In the genomic region with DNA sequence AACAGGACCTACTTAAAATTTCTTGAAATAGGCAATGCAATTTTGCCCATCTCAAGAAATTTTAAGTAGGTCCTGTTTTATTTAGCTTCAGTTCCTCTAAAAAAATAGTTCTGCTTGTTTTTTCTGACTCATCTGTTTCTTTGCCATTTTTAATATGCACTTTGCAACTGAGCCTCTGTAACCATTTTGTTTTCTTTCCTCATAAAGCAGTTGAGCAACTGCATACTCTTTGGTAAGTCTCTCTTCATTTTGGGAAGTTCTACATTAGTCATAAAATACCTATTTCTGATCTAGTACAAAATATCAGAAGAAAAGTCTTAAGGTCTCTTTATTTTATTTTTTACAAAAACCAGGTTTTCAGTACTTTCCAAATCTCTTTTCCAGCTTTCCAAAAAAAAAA, we compare ENCODE assay signal across 13 cellular contexts. TPM values are rescaled to one million over a fixed set of nuclear protein-coding genes. Genes with fewer than 3 reads are reported as not detected.
DNase-seq lines count a peak whose midpoint lies in the region; ATAC-seq and TF ChIP-seq lines count a peak whose summit lies in the region.
"Had no signal": no experiment of that assay in that cellular context is flagged by ENCODE, and none has a peak within 500 bp of the region (broad histone marks: within the 10 kb centered on the region; RNA-seq: fewer than 3 reads in every experiment).

No MANE protein-coding gene starts in this region.

- H3K4me3 ChIP-seq in fibroblast of mammary gland (ENCODE audit: control insufficient read depth, low read depth, low read length) = no peak overlapping the region
- H3K4me3 ChIP-seq in skeletal muscle satellite cell (ENCODE audit: low read length) = no peak overlapping the region
- H3K4me3 ChIP-seq: gastrocnemius medialis, psoas muscle had no signal

- H3K4me1 Mint-ChIP-seq in activated CD4-positive, alpha-beta T cell treated with anti-CD3 and anti-CD28 coated beads for 36 hours = peaks cover 23% of the 10 kb centered on the region

- POLR2A ChIA-PET in activated CD4-positive, alpha-beta T cell treated with anti-CD3 and anti-CD28 coated beads for 36 hours (lab: Charles Lee) = interaction anchor here (0.7 to 1.7 kb wide), 6 partner anchors 20 to 70 kb away, joined by 3 to 11 read pairs (median 4); partner anchors contain the start of gene CASP2

- H3K27me3 ChIP-seq in skeletal muscle satellite cell (ENCODE audit: control insufficient read depth, insufficient read depth, low read length) = no peaks in the 10 kb centered on the region
- H3K27me3 ChIP-seq: gastrocnemius medialis had no signal

- DNase-seq in activated CD4-positive, alpha-beta T cell treated with anti-CD3 and anti-CD28 coated beads for 36 hours = no peak
- DNase-seq in activated CD4-positive, alpha-beta T cell treated with anti-CD3 and anti-CD28 coated beads, Interleukin-2, amount 50 U/mL, for 4 hours = no peak
- peak; percentile 86 for DNase-seq in SIG-M5 (lab: John Stamatoyannopoulos, UW)
- peak; percentile 77 for DNase-seq in fibroblast of mammary gland (ENCODE audit: low read depth)
- no peak for DNase-seq in foreskin melanocyte
- DNase-seq: 8988T had no signal

- peaks cover 21% of the 10 kb centered on the region for H3K9me3 Mint-ChIP-seq in activated CD4-positive, alpha-beta T cell treated with anti-CD3 and anti-CD28 coated beads for 36 hours (ENCODE audit: low read depth)

- H3K27me3 Mint-ChIP-seq in activated CD4-positive, alpha-beta T cell treated with anti-CD3 and anti-CD28 coated beads for 36 hours = peaks cover 10% of the 10 kb centered on the region

- H3K36me3 ChIP-seq in skeletal muscle satellite cell (ENCODE audit: insufficient read depth, low read length) = no peaks in the 10 kb centered on the region
- H3K36me3 ChIP-seq: gastrocnemius medialis had no signal

- no peaks in the 10 kb centered on the region for H3K9me3 ChIP-seq in skeletal muscle satellite cell (replicated peaks; ENCODE audit: low read length)
- H3K9me3 ChIP-seq: gastrocnemius medialis had no signal

- ATAC-seq in activated CD4-positive, alpha-beta T cell treated with anti-CD3 and anti-CD28 coated beads for 36 hours = no peak
- ATAC-seq in GM18498 (IDR thresholded peaks at IDR 0.05; ENCODE audit: unreplicated experiment) (no peak), HG02981 (IDR thresholded peaks at IDR 0.05; ENCODE audit: unreplicated experiment) (no peak)

- H3K4me3 Mint-ChIP-seq in activated CD4-positive, alpha-beta T cell treated with anti-CD3 and anti-CD28 coated beads for 36 hours = no peak overlapping the region

- CTCF ChIA-PET in activated CD4-positive, alpha-beta T cell treated with anti-CD3 and anti-CD28 coated beads for 36 hours (lab: Charles Lee) = interaction anchor here (0.6 to 6.5 kb wide), 46 partner anchors 8 to 855 kb away, joined by 3 to 182 read pairs (median 6); partner anchors contain the start of genes CASP2, CLCN1, EPHA1 and GSTK1

- H3K9ac ChIP-seq in skeletal muscle satellite cell (ENCODE audit: low read depth, low read length) = peak overlapping the region; percentile 61

- H3K4me2 ChIP-seq in skeletal muscle satellite cell (ENCODE audit: low read length) = peak overlapping the region; percentile 74

- intact Hi-C loops in activated CD4-positive, alpha-beta T cell treated with anti-CD3 and anti-CD28 coated beads for 36 hours (cut with DNase I, micrococcal nuclease) = loop anchor here (1.0 to 5.0 kb wide), 14 partner anchors 12 to 431 kb away; partner anchors contain the start of genes GSTK1 (in 2 of the 2), CASP2 (in 1 of the 2), EPHA1 (in 1 of the 2) and FAM131B (in 1 of the 2)

- no peak for TF ChIP-seq CTCF in fibroblast of mammary gland (conservative IDR thresholded peaks at IDR 0.05; ENCODE audit: control insufficient read depth, insufficient read depth, low read depth, low read length)

- peak overlapping the region; percentile 13 for H3K27ac Mint-ChIP-seq in activated CD4-positive, alpha-beta T cell treated with anti-CD3 and anti-CD28 coated beads for 36 hours

- peaks cover 7% of the 10 kb centered on the region for H3K36me3 Mint-ChIP-seq in activated CD4-positive, alpha-beta T cell treated with anti-CD3 and anti-CD28 coated beads for 36 hours (ENCODE audit: low read depth)

- peaks cover 34% of the 10 kb centered on the region for H3K4me1 ChIP-seq in skeletal muscle satellite cell (ENCODE audit: control insufficient read depth, insufficient read depth, low read length)
- H3K4me1 ChIP-seq: psoas muscle had no signal

RNA-seq across cellular contexts. Expression of gene TAS2R40, which starts 18.0 kb away (rescaled TPM):
- total RNA-seq in activated CD4-positive, alpha-beta T cell treated with anti-CD3 and anti-CD28 coated beads for 36 hours = not detected
- total RNA-seq in skeletal muscle satellite cell (2012; rRNA removed) = not detected in 2 replicates
- total RNA-seq: gastrocnemius medialis, left colon, psoas muscle, temporal lobe had no signal

RNA-seq across cellular contexts. Expression of gene GSTK1, which starts 23.4 kb away (rescaled TPM):
- total RNA-seq in activated CD4-positive, alpha-beta T cell treated with anti-CD3 and anti-CD28 coated beads for 36 hours = 100 to 1,000 TPM; 176 to 219 TPM
- total RNA-seq in skeletal muscle satellite cell (2012; rRNA removed) = 77.6 and 102 TPM in 2 replicates

RNA-seq across cellular contexts. Expression of gene TMEM139, which starts 44.9 kb away (rescaled TPM):
- 1 to 10 TPM; 1.2 to 2.3 TPM for total RNA-seq in activated CD4-positive, alpha-beta T cell treated with anti-CD3 and anti-CD28 coated beads for 36 hours
- total RNA-seq in skeletal muscle satellite cell (2012; rRNA removed) = 0.44 TPM in 1 of 2 replicates, not detected in the other
- total RNA-seq: gastrocnemius medialis, temporal lobe had no signal

RNA-seq across cellular contexts. Expression of gene CASP2, which starts 48.3 kb away (rescaled TPM):
- 100 to 1,000 TPM in 1 of 2 experiments, 10 to 100 TPM in 1; 91.1 to 106 TPM for total RNA-seq in activated CD4-positive, alpha-beta T cell treated with anti-CD3 and anti-CD28 coated beads for 36 hours
- total RNA-seq in skeletal muscle satellite cell (2012; rRNA removed) = 8.3 and 9.9 TPM in 2 replicates

RNA-seq across cellular contexts. Expression of gene TAS2R39, which starts 56.6 kb away (rescaled TPM):
- not detected for total RNA-seq in activated CD4-positive, alpha-beta T cell treated with anti-CD3 and anti-CD28 coated beads for 36 hours
- total RNA-seq in skeletal muscle satellite cell (2012; rRNA removed) = not detected in 2 replicates
- total RNA-seq: gastrocnemius medialis, left colon, psoas muscle, temporal lobe had no signal

Comparison
In these comparisons a context has a peak if more than half of its experiments do, and no peak if none do; other contexts are left out.
1. DNase-seq: peak in SIG-M5 (single experiment) and fibroblast of mammary gland (single experiment); none in activated CD4-positive, alpha-beta T cell treated with anti-CD3 and anti-CD28 coated beads for 36 hours (single experiment), activated CD4-positive, alpha-beta T cell treated with anti-CD3 and anti-CD28 coated beads, Interleukin-2, amount 50 U/mL, for 4 hours (0 of 2) and foreskin melanocyte (single experiment).